21 cellular contexts compared by ENCODE assay signal in the genomic region with DNA sequence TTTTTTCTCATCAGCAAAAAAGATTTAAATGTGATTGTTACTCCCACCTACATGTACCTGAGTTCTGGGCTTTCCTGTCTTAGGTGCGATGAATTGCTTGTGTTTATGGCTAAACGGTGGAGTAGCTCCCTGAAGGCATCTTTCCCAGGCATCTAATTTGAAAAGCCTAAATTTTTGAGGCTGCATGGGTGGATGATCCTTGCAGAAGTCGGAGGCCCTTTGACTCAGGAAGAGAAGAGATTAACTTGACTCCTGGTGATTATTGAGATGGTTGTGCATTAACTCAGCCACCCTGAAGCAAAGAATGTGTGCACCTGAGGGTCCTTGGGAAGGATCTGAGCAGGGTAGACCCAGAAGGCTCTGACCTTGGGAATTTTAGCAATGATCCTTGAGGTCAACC.
"Had no signal": no experiment of that assay in that cellular context is flagged by ENCODE, and none has a peak within 500 bp of the region (broad histone marks: within the 10 kb centered on the region; RNA-seq: fewer than 3 reads in every experiment).

No MANE protein-coding gene starts in this region.

- H3K4me3 ChIP-seq: cardiac muscle cell, left ventricle myocardium inferior, sigmoid colon, spleen, thoracic aorta had no signal

- H3K9me3 ChIP-seq: neutrophil had no signal

- H3K27ac Mint-ChIP-seq: memory B cell; naive thymus-derived CD8-positive, alpha-beta T cell; stimulated activated naive B cell treated with anti-CD40 and anti-IgM and Interleukin-4, amounts not matched to agents 10 μg/mL and 1 μg/mL and 100 μg/mL, for 72 hours; T-helper 1 cell treated with Interleukin-12 subunit alpha and Interleukin-12 subunit beta and Interleukin-4 antibody, amounts not matched to agents 30 μg/mL and 1 μg/mL, for 36 hours had no signal

- DNase-seq: activated CD4-positive, alpha-beta T cell treated with anti-CD3 and anti-CD28 coated beads, Interleukin-2, amount 50 U/mL, for 1 hour; activated CD4-positive, CD25-positive, alpha-beta regulatory T cell treated with anti-CD3 and anti-CD28 coated beads, Interleukin-2, amount 50 U/mL, for 72 hours; activated CD8-positive, alpha-beta memory T cell treated with anti-CD3 and anti-CD28 coated beads for 24 hours; activated CD8-positive, alpha-beta memory T cell treated with anti-CD3 and anti-CD28 coated beads, Interleukin-2, amount 50 U/mL, for 48 hours; activated effector memory CD4-positive, alpha-beta T cell treated with anti-CD3 and anti-CD28 coated beads, Interleukin-2, amount 50 U/mL, for 16 hours; activated naive CD4-positive, alpha-beta T cell treated with anti-CD3 and anti-CD28 coated beads, Interleukin-2, amount 50 U/mL, for 16 hours; activated T-cell treated with anti-CD3 and anti-CD28 coated beads, Interleukin-2, amount 50 U/mL, for 48 hours; foreskin melanocyte; hypothalamus; islet precursor cell; left ventricle myocardium inferior; naive thymus-derived CD8-positive, alpha-beta T cell; sigmoid colon; spleen; stimulated activated naive B cell treated with anti-CD40 and anti-IgM and Interleukin-4, amounts not matched to agents 10 μg/mL and 1 μg/mL and 100 μg/mL, for 72 hours had no signal

- H3K4me3 Mint-ChIP-seq: memory B cell; naive thymus-derived CD8-positive, alpha-beta T cell; stimulated activated naive B cell treated with anti-CD40 and anti-IgM and Interleukin-4, amounts not matched to agents 10 μg/mL and 1 μg/mL and 100 μg/mL, for 72 hours; T-helper 1 cell treated with Interleukin-12 subunit alpha and Interleukin-12 subunit beta and Interleukin-4 antibody, amounts not matched to agents 30 μg/mL and 1 μg/mL, for 36 hours had no signal

- H3K36me3 Mint-ChIP-seq: memory B cell; naive thymus-derived CD8-positive, alpha-beta T cell; stimulated activated naive B cell treated with anti-CD40 and anti-IgM and Interleukin-4, amounts not matched to agents 10 μg/mL and 1 μg/mL and 100 μg/mL, for 72 hours had no signal

- H3K4me1 ChIP-seq: left ventricle myocardium inferior, parathyroid adenoma, spleen had no signal

- H3K4me1 Mint-ChIP-seq: memory B cell; naive thymus-derived CD8-positive, alpha-beta T cell; stimulated activated naive B cell treated with anti-CD40 and anti-IgM and Interleukin-4, amounts not matched to agents 10 μg/mL and 1 μg/mL and 100 μg/mL, for 72 hours had no signal

- H3K27me3 Mint-ChIP-seq: memory B cell; naive thymus-derived CD8-positive, alpha-beta T cell; stimulated activated naive B cell treated with anti-CD40 and anti-IgM and Interleukin-4, amounts not matched to agents 10 μg/mL and 1 μg/mL and 100 μg/mL, for 72 hours had no signal

- H3K27ac ChIP-seq: cardiac muscle cell, left ventricle myocardium inferior, neutrophil, parathyroid adenoma, sigmoid colon, spleen, thoracic aorta had no signal

- H3K27me3 ChIP-seq: cardiac muscle cell, neutrophil, sigmoid colon, spleen had no signal

- H3K36me3 ChIP-seq: cardiac muscle cell, left ventricle myocardium inferior, neutrophil, sigmoid colon, spleen, thoracic aorta had no signal

- ATAC-seq: naive thymus-derived CD8-positive, alpha-beta T cell; stimulated activated naive B cell treated with anti-CD40 and anti-IgM and Interleukin-4, amounts not matched to agents 10 μg/mL and 1 μg/mL and 100 μg/mL, for 72 hours had no signal
